ENCODE assay signal across 26 cellular contexts in the genomic region with DNA sequence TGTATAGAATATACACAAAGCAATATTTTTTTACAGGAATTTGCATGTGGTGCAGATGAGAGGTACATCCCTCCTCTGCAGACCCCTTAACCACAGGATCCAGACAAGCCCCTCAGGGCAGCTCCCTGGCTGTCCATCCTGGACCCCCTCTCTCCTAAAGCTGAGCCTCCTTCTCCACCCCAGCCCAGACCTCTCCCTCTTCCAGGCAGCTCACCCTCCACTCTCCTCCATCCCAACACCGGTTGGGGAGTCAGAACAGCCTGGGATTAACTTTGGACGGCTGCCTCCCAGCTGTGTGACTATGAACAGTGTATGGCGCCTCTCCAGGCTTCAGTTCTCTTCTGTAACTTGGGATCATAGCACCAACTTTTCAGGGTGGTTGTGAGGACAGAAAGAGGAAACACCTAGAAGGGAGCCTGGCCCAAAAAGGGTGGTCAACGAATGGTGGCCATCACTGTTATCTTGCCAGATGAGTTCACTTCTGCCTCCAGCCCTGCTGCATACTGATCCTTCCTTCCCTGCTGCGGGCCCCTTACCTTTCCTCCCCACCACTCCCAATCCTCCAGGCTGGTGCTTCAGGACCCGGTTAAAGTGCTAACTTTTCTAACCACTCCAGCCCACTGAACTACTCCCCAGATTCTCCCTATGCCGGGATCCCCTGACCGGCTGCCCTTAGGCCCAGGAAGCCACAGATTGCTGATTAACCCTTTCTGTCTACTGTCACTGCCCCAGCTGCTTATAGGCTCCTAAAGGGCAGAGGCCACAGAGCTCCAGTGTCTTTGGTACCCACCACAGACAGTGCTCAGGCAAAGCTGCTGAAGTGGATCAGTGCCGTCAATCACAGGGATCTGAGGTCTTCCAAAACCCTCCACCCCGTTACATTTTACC. TPM values are rescaled to one million over a fixed set of nuclear protein-coding genes. Genes with fewer than 3 reads are reported as not detected.
"Had no signal": no experiment of that assay in that cellular context is flagged by ENCODE, and none has a peak within 500 bp of the region (broad histone marks: within the 10 kb centered on the region; RNA-seq: fewer than 3 reads in every experiment).

No MANE protein-coding gene starts in this region.

- H3K9me3 Mint-ChIP-seq: activated CD8-positive, alpha-beta T cell treated with anti-CD3 and anti-CD28 coated beads for 36 hours; activated naive CD4-positive, alpha-beta T cell treated with anti-CD3 and anti-CD28 coated beads, Interleukin-2, amount 10 ng/mL, durations not matched to agents 7 days and 5 days; activated naive CD8-positive, alpha-beta T cell treated with anti-CD3 and anti-CD28 coated beads for 36 hours; activated T-cell treated with anti-CD3 and anti-CD28 coated beads, Interleukin-2, amount 50 U/mL, for 72 hours; activated T-helper 2 cell treated with anti-CD3 and anti-CD28 coated beads, Interferon-gamma antibody, Interleukin-2, Interleukin-4, amounts not matched to agents 10 μg/mL and 5 μg/mL and 100 μg/mL, durations not matched to agents 14 hours and 24 hours and 36 hours had no signal

- H3K27me3 Mint-ChIP-seq: activated CD8-positive, alpha-beta T cell treated with anti-CD3 and anti-CD28 coated beads for 36 hours; activated naive CD8-positive, alpha-beta T cell treated with anti-CD3 and anti-CD28 coated beads for 36 hours had no signal

- H3K36me3 ChIP-seq: brain microvascular endothelial cell, cardiac muscle cell had no signal

- ATAC-seq: activated CD8-positive, alpha-beta T cell treated with anti-CD3 and anti-CD28 coated beads for 36 hours; activated T-cell treated with anti-CD3 and anti-CD28 coated beads, Interleukin-2, amount 50 U/mL, for 72 hours had no signal

- H3K27ac ChIP-seq: brain microvascular endothelial cell, cardiac muscle cell, KMS-11 had no signal

- H3K4me3 Mint-ChIP-seq: activated CD8-positive, alpha-beta T cell treated with anti-CD3 and anti-CD28 coated beads for 36 hours; activated naive CD4-positive, alpha-beta T cell treated with anti-CD3 and anti-CD28 coated beads, Interleukin-2, amount 10 ng/mL, durations not matched to agents 7 days and 5 days; activated naive CD8-positive, alpha-beta T cell treated with anti-CD3 and anti-CD28 coated beads for 36 hours; activated T-cell treated with anti-CD3 and anti-CD28 coated beads, Interleukin-2, amount 50 U/mL, for 72 hours had no signal

- H3K4me3 ChIP-seq: cardiac muscle cell had no signal

- DNase-seq: activated CD4-positive, CD25-positive, alpha-beta regulatory T cell; activated CD8-positive, alpha-beta memory T cell treated with anti-CD3 and anti-CD28 coated beads, Interleukin-2, amount 50 U/mL, for 4 hours; activated CD8-positive, alpha-beta T cell treated with anti-CD3 and anti-CD28 coated beads for 36 hours; activated gamma-delta T cell treated with Interleukin-2 at 50 U/mL for 16 hours; activated naive CD4-positive, alpha-beta T cell treated with anti-CD3 and anti-CD28 coated beads, Interleukin-2, amount 10 ng/mL, durations not matched to agents 7 days and 5 days; activated naive CD8-positive, alpha-beta T cell treated with anti-CD3 and anti-CD28 coated beads for 36 hours; activated T-cell treated with anti-CD3 and anti-CD28 coated beads, Interleukin-2, amount 50 U/mL, for 72 hours; brain microvascular endothelial cell; MV-4-11; NCI-H1092 treated with DMSO at 0.1 percent for 48 hours; NCI-H1436; NCI-H1694 treated with DMSO at 0.1 percent for 48 hours; NCI-H2029 treated with DMSO at 0.1 percent for 48 hours; NCI-H345; NCI-H510A; NCI-H69; NK-92 treated with Interleukin-12 subunit alpha and Interleukin-12 subunit beta, amount 100 ng/mL, for 24 hours; SHP77 treated with DMSO at 0.1 percent for 48 hours; T-helper 2 cell; T1000 had no signal

- H3K4me2 ChIP-seq: KMS-11 had no signal

- H3K27ac Mint-ChIP-seq: activated CD8-positive, alpha-beta T cell treated with anti-CD3 and anti-CD28 coated beads for 36 hours; activated naive CD4-positive, alpha-beta T cell treated with anti-CD3 and anti-CD28 coated beads, Interleukin-2, amount 10 ng/mL, durations not matched to agents 7 days and 5 days; activated naive CD8-positive, alpha-beta T cell treated with anti-CD3 and anti-CD28 coated beads for 36 hours; activated T-cell treated with anti-CD3 and anti-CD28 coated beads, Interleukin-2, amount 50 U/mL, for 72 hours; activated T-helper 2 cell treated with anti-CD3 and anti-CD28 coated beads, Interferon-gamma antibody, Interleukin-2, Interleukin-4, amounts not matched to agents 10 μg/mL and 5 μg/mL and 100 μg/mL, durations not matched to agents 14 hours and 24 hours and 36 hours had no signal

- H3K9ac ChIP-seq: KMS-11 had no signal

- H3K36me3 Mint-ChIP-seq: activated naive CD4-positive, alpha-beta T cell treated with anti-CD3 and anti-CD28 coated beads, Interleukin-2, amount 10 ng/mL, durations not matched to agents 7 days and 5 days; activated naive CD8-positive, alpha-beta T cell treated with anti-CD3 and anti-CD28 coated beads for 36 hours had no signal

- H3K27me3 ChIP-seq: brain microvascular endothelial cell, cardiac muscle cell had no signal

RNA-seq across cellular contexts. Expression of a gene that starts 55.9 kb away (rescaled TPM):
- total RNA-seq: activated CD8-positive, alpha-beta T cell treated with anti-CD3 and anti-CD28 coated beads for 36 hours; activated naive CD8-positive, alpha-beta T cell treated with anti-CD3 and anti-CD28 coated beads for 36 hours; activated T-cell treated with anti-CD3 and anti-CD28 coated beads, Interleukin-2, amount 50 U/mL, for 72 hours; activated T-helper 2 cell treated with anti-CD3 and anti-CD28 coated beads, Interferon-gamma antibody, Interleukin-2, Interleukin-4, amounts not matched to agents 10 μg/mL and 5 μg/mL and 100 μg/mL, durations not matched to agents 14 hours and 24 hours and 36 hours; cardiac muscle cell; MCF 10A; SK-MEL-5 had no signal
- polyA plus RNA-seq: adipose tissue, cardiac muscle cell had no signal
